Comparison of ENCODE assay signal across 8 cellular contexts in genomic region chr14:64502476-64503183, GRCh38. TPM values are rescaled to one million over a fixed set of nuclear protein-coding genes. Genes with fewer than 3 reads are reported as not detected.
A peak's percentile ranks its signal among the peaks of the same experiment; 100 is the strongest.
DNase-seq lines count a peak whose midpoint lies in the region; ATAC-seq and TF ChIP-seq lines count a peak whose summit lies in the region.

No MANE protein-coding gene starts in this region.

- H3K27ac ChIP-seq in right cardiac atrium (ENCODE audit: low read length) (peak overlapping the region; percentile 98), skin epidermis (peak overlapping the region; percentile 91 to 100 (median 99))

- DNase-seq in NCI-H69 (lab: John Stamatoyannopoulos, UW) (peak; percentile 78), right cardiac atrium (no peak), NOMO-1 treated with DMSO at 0.1 percent for 48 hours (lab: John Stamatoyannopoulos, UW; ENCODE audit: unreplicated experiment) (no peak), NCI-H446 treated with DMSO at 0.1 percent for 48 hours (lab: John Stamatoyannopoulos, UW) (no peak)
- DNase-seq in activated naive CD4-positive, alpha-beta T cell treated with anti-CD3 and anti-CD28 coated beads, Interleukin-2, amount 50 U/mL, for 72 hours (ENCODE audit: low spot score in 2 of 2), result peak in 1 of 2 donors; percentile 22

- H3K27me3 ChIP-seq in right cardiac atrium (ENCODE audit: control insufficient read depth, insufficient read depth), result no peaks in the 10 kb centered on the region

- intact Hi-C loops in right cardiac atrium (cut with DNase I), result loop anchor here in 1 of 4 donors (10.0 kb wide), 1 partner anchor 158 kb away; no protein-coding TSS in a partner anchor

- H3K9me3 ChIP-seq in right cardiac atrium (ENCODE audit: control insufficient read depth, low read length), result no peaks in the 10 kb centered on the region

- no peaks in the 10 kb centered on the region for H3K9me3 Mint-ChIP-seq in activated naive CD4-positive, alpha-beta T cell treated with anti-CD3 and anti-CD28 coated beads, Interleukin-2, amount 50 U/mL, for 72 hours

- 26% methylated on average over 15 of the region's 15 CpGs for WGBS in right cardiac atrium

- peaks cover 11% of the 10 kb centered on the region for H3K4me1 ChIP-seq in right cardiac atrium (ENCODE audit: control insufficient read depth, insufficient read depth, low read length)

- H3K36me3 Mint-ChIP-seq in activated naive CD4-positive, alpha-beta T cell treated with anti-CD3 and anti-CD28 coated beads, Interleukin-2, amount 50 U/mL, for 72 hours, result peaks cover 36 to 51% of the 10 kb centered on the region in 2 donors

- peak overlapping the region; percentile 89 to 98 for H3K27ac Mint-ChIP-seq in activated naive CD4-positive, alpha-beta T cell treated with anti-CD3 and anti-CD28 coated beads, Interleukin-2, amount 50 U/mL, for 72 hours

- H3K4me3 ChIP-seq in right cardiac atrium (ENCODE audit: low read length) (peak overlapping the region; percentile 65), skin epidermis (peak overlapping the region; percentile 65 to 99 (median 86))

- 0 out of 3 replicates have a peak, but pooled peaks have one; percentile 15 for TF ChIP-seq CTCF in GM12872 (IDR thresholded peaks at IDR 0.05; ENCODE audit: insufficient read depth, low read depth, low read length)

- ATAC-seq in activated naive CD4-positive, alpha-beta T cell treated with anti-CD3 and anti-CD28 coated beads, Interleukin-2, amount 50 U/mL, for 72 hours, result no peak
- ATAC-seq in right cardiac atrium (no peak), GM19452 (IDR thresholded peaks at IDR 0.05; ENCODE audit: unreplicated experiment) (no peak)

RNA-seq across cellular contexts. Expression of gene ZBTB25, which starts 1.0 kb away (rescaled TPM):
- total RNA-seq in activated naive CD4-positive, alpha-beta T cell treated with anti-CD3 and anti-CD28 coated beads, Interleukin-2, amount 50 U/mL, for 72 hours, result 10 to 100 TPM; 38.1 to 50.7 TPM
- total RNA-seq in right cardiac atrium, result 10 to 100 TPM; 14.1 to 18.4 (median 16.4) TPM
- polyA plus RNA-seq in right cardiac atrium, result 8.0 TPM

RNA-seq across cellular contexts. Expression of gene ZBTB1, which starts 1.9 kb away (rescaled TPM):
- 10 to 100 TPM; 49.6 to 69.7 TPM for total RNA-seq in activated naive CD4-positive, alpha-beta T cell treated with anti-CD3 and anti-CD28 coated beads, Interleukin-2, amount 50 U/mL, for 72 hours
- 10 to 100 TPM; 24.0 to 27.6 (median 24.8) TPM for total RNA-seq in right cardiac atrium
- polyA plus RNA-seq in right cardiac atrium, result 10.3 TPM

RNA-seq across cellular contexts. Expression of gene AKAP5, which starts 37.3 kb away (rescaled TPM):
- 1 to 10 TPM; 1.4 to 1.8 TPM for total RNA-seq in activated naive CD4-positive, alpha-beta T cell treated with anti-CD3 and anti-CD28 coated beads, Interleukin-2, amount 50 U/mL, for 72 hours
- under 1 TPM; 0.20 to 0.24 (median 0.23) TPM for total RNA-seq in right cardiac atrium
- polyA plus RNA-seq in right cardiac atrium, result 0.09 TPM

RNA-seq across cellular contexts. Expression of gene HSPA2, which starts 37.9 kb away (rescaled TPM):
- total RNA-seq in activated naive CD4-positive, alpha-beta T cell treated with anti-CD3 and anti-CD28 coated beads, Interleukin-2, amount 50 U/mL, for 72 hours, result 1 to 10 TPM; 4.1 to 8.2 TPM
- 100 to 1,000 TPM in 1 of 4 donors, 10 to 100 TPM in 3; 41.6 to 113 (median 56.9) TPM for total RNA-seq in right cardiac atrium
- 45.9 TPM for polyA plus RNA-seq in right cardiac atrium

RNA-seq across cellular contexts. Expression of gene PPP1R36, which starts 47.1 kb away (rescaled TPM):
- not detected for total RNA-seq in activated naive CD4-positive, alpha-beta T cell treated with anti-CD3 and anti-CD28 coated beads, Interleukin-2, amount 50 U/mL, for 72 hours
- total RNA-seq in right cardiac atrium, result 1 to 10 TPM in 1 of 4 donors, under 1 TPM in 3; 0.44 to 1.3 (median 0.58) TPM
- 0.72 TPM for polyA plus RNA-seq in right cardiac atrium
